In the genomic region with DNA sequence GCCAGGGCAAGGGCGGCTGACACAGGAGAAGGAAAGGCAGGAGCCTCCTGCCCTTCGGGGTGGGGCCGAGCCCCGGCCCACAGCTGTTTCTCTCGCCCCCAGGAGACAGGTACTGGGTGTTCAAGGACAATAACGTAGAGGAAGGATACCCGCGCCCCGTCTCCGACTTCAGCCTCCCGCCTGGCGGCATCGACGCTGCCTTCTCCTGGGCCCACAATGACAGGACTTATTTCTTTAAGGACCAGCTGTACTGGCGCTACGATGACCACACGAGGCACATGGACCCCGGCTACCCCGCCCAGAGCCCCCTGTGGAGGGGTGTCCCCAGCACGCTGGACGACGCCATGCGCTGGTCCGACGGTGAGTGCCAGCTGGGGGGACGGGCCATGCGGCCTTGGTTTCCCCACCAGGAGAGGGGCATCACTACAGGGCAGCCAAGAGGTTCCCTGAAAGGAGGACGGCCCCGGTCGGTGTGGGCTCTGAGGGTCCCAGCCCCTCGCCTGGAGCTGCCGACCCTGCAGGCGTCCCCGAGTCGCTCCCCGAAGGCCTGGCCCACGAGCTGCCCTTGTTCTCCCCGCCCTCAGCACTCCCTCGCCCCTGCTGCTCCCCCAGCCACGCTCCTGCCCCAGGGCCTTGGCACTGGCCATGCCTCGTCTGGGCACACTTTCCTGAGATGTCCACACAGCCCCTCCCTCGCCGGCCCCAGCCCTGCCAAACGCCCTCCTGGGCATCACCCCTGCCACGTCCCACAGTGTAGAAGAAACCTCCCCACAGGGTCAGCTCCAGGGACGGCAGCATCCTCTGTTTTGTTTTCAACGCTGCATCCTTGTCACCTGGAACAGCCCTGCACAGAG, we compare ENCODE assay signal across 38 cellular contexts. TPM values are rescaled to one million over a fixed set of nuclear protein-coding genes. Genes with fewer than 3 reads are reported as not detected.
"Had no signal": no experiment of that assay in that cellular context is flagged by ENCODE, and none has a peak within 500 bp of the region (broad histone marks: within the 10 kb centered on the region; RNA-seq: fewer than 3 reads in every experiment).

No MANE protein-coding gene starts in this region.

- H3K4me3 Mint-ChIP-seq: activated B cell treated with CpG ODN at 0.5 μM for 24 hours; activated CD4-positive, alpha-beta memory T cell treated with anti-CD3 and anti-CD28 coated beads for 36 hours; activated CD4-positive, alpha-beta T cell treated with anti-CD3 and anti-CD28 coated beads, Interleukin-2, amount 10 ng/mL, durations not matched to agents 24 days and 14 days; activated CD8-positive, alpha-beta T cell treated with anti-CD3 and anti-CD28 coated beads for 36 hours; activated naive CD4-positive, alpha-beta T cell treated with anti-CD3 and anti-CD28 coated beads, Interleukin-2, amount 10 ng/mL, durations not matched to agents 7 days and 5 days; activated naive CD4-positive, alpha-beta T cell treated with anti-CD3 and anti-CD28 coated beads, Interleukin-2, amount 50 U/mL, for 24 hours; activated naive CD8-positive, alpha-beta T cell; activated naive CD8-positive, alpha-beta T cell treated with anti-CD3 and anti-CD28 coated beads, Interleukin-2, amount 10 ng/mL, durations not matched to agents 7 days and 5 days; activated naive CD8-positive, alpha-beta T cell treated with anti-CD3 and anti-CD28 coated beads, Interleukin-2, amount 50 U/mL, for 24 hours; activated T-cell treated with anti-CD3 and anti-CD28 coated beads, Interleukin-2, amount 50 U/mL, for 4 hours; activated T-cell treated with anti-CD3 and anti-CD28 coated beads, Interleukin-2, amount 50 U/mL, for 72 hours; activated T-helper 1 cell treated with anti-CD3 and anti-CD28 coated beads, Interleukin-12 subunit alpha, Interleukin-12 subunit beta, Interleukin-2, Interleukin-4 antibody, amounts not matched to agents 30 ng/mL and 10 ng/mL and 1 ng/mL, durations not matched to agents 14 hours and 24 hours and 36 hours; activated T-helper 17 cell treated with anti-CD3 and anti-CD28 coated beads, Interleukin-2, amount 50 U/mL, for 72 hours; brain; central memory CD8-positive, alpha-beta T cell; T-helper 1 cell treated with Interleukin-12 subunit alpha and Interleukin-12 subunit beta and Interleukin-4 antibody, amounts not matched to agents 30 μg/mL and 1 μg/mL, for 36 hours; T-helper 2 cell treated with Interferon-gamma antibody and Interleukin-4, amounts not matched to agents 5 μg/mL and 100 μg/mL, for 36 hours had no signal

- H3K4me1 Mint-ChIP-seq: activated CD4-positive, alpha-beta T cell treated with anti-CD3 and anti-CD28 coated beads, Interleukin-2, amount 10 ng/mL, durations not matched to agents 24 days and 14 days; activated naive CD4-positive, alpha-beta T cell treated with anti-CD3 and anti-CD28 coated beads, Interleukin-2, amount 10 ng/mL, durations not matched to agents 7 days and 5 days; activated naive CD4-positive, alpha-beta T cell treated with anti-CD3 and anti-CD28 coated beads, Interleukin-2, amount 50 U/mL, for 24 hours; activated naive CD8-positive, alpha-beta T cell treated with anti-CD3 and anti-CD28 coated beads, Interleukin-2, amount 10 ng/mL, durations not matched to agents 7 days and 5 days; activated T-helper 17 cell treated with anti-CD3 and anti-CD28 coated beads, Interleukin-2, amount 50 U/mL, for 72 hours; brain; central memory CD8-positive, alpha-beta T cell had no signal

- H3K27ac ChIP-seq: ascending aorta, cardiac muscle cell, VCaP had no signal

- H3K36me3 ChIP-seq: ascending aorta, cardiac muscle cell had no signal

- DNase-seq: activated B cell treated with CpG ODN at 0.5 μM for 24 hours; activated CD4-positive, alpha-beta memory T cell treated with anti-CD3 and anti-CD28 coated beads for 36 hours; activated CD4-positive, alpha-beta T cell treated with anti-CD3 and anti-CD28 coated beads for 4 hours; activated CD4-positive, alpha-beta T cell treated with anti-CD3 and anti-CD28 coated beads, Interleukin-2, amount 10 ng/mL, durations not matched to agents 24 days and 14 days; activated CD4-positive, alpha-beta T cell treated with anti-CD3 and anti-CD28 coated beads, Interleukin-2, amount 50 U/mL, for 1 hour; activated CD4-positive, alpha-beta T cell treated with anti-CD3 and anti-CD28 coated beads, Interleukin-2, amount 50 U/mL, for 4 hours; activated CD4-positive, CD25-positive, alpha-beta regulatory T cell treated with anti-CD3 and anti-CD28 coated beads, Interleukin-2, amount 50 U/mL, for 72 hours; activated CD8-positive, alpha-beta memory T cell treated with anti-CD3 and anti-CD28 coated beads, Interleukin-2, amount 50 U/mL, for 4 hours; activated CD8-positive, alpha-beta T cell treated with anti-CD3 and anti-CD28 coated beads for 36 hours; activated gamma-delta T cell; activated naive CD4-positive, alpha-beta T cell treated with anti-CD3 and anti-CD28 coated beads, Interleukin-2, amount 10 ng/mL, durations not matched to agents 7 days and 5 days; activated naive CD4-positive, alpha-beta T cell treated with Interleukin-2 at 50 U/mL for 16 hours; activated naive CD8-positive, alpha-beta T cell treated with anti-CD3 and anti-CD28 coated beads, Interleukin-2, amount 10 ng/mL, durations not matched to agents 7 days and 5 days; activated naive CD8-positive, alpha-beta T cell treated with anti-CD3 and anti-CD28 coated beads, Interleukin-2, amount 50 U/mL, for 24 hours; activated T-cell treated with anti-CD3 and anti-CD28 coated beads for 4 hours; activated T-cell treated with anti-CD3 and anti-CD28 coated beads, Interleukin-2, amount 50 U/mL, for 1 hour; activated T-cell treated with anti-CD3 and anti-CD28 coated beads, Interleukin-2, amount 50 U/mL, for 4 hours; activated T-cell treated with anti-CD3 and anti-CD28 coated beads, Interleukin-2, amount 50 U/mL, for 72 hours; amygdala; anterior cingulate cortex; caudate nucleus; cerebellar nuclear complex; T-helper 1 cell; T-helper 2 cell; T-helper 9 cell had no signal

- H3K27me3 Mint-ChIP-seq: activated B cell treated with CpG ODN at 0.5 μM for 24 hours; activated CD4-positive, alpha-beta T cell treated with anti-CD3 and anti-CD28 coated beads, Interleukin-2, amount 10 ng/mL, durations not matched to agents 24 days and 14 days; activated CD8-positive, alpha-beta T cell treated with anti-CD3 and anti-CD28 coated beads for 36 hours; activated naive CD4-positive, alpha-beta T cell treated with anti-CD3 and anti-CD28 coated beads, Interleukin-2, amount 10 ng/mL, durations not matched to agents 7 days and 5 days; activated naive CD4-positive, alpha-beta T cell treated with anti-CD3 and anti-CD28 coated beads, Interleukin-2, amount 50 U/mL, for 24 hours; activated naive CD8-positive, alpha-beta T cell; activated naive CD8-positive, alpha-beta T cell treated with anti-CD3 and anti-CD28 coated beads, Interleukin-2, amount 10 ng/mL, durations not matched to agents 7 days and 5 days; activated naive CD8-positive, alpha-beta T cell treated with anti-CD3 and anti-CD28 coated beads, Interleukin-2, amount 50 U/mL, for 24 hours; activated T-helper 17 cell treated with anti-CD3 and anti-CD28 coated beads, Interleukin-2, amount 50 U/mL, for 72 hours; brain had no signal

- H3K27ac Mint-ChIP-seq: activated B cell treated with CpG ODN at 0.5 μM for 24 hours; activated CD4-positive, alpha-beta memory T cell treated with anti-CD3 and anti-CD28 coated beads for 36 hours; activated CD4-positive, alpha-beta T cell treated with anti-CD3 and anti-CD28 coated beads, Interleukin-2, amount 10 ng/mL, durations not matched to agents 24 days and 14 days; activated CD8-positive, alpha-beta T cell treated with anti-CD3 and anti-CD28 coated beads for 36 hours; activated naive CD4-positive, alpha-beta T cell treated with anti-CD3 and anti-CD28 coated beads, Interleukin-2, amount 10 ng/mL, durations not matched to agents 7 days and 5 days; activated naive CD4-positive, alpha-beta T cell treated with anti-CD3 and anti-CD28 coated beads, Interleukin-2, amount 50 U/mL, for 24 hours; activated naive CD8-positive, alpha-beta T cell; activated naive CD8-positive, alpha-beta T cell treated with anti-CD3 and anti-CD28 coated beads, Interleukin-2, amount 10 ng/mL, durations not matched to agents 7 days and 5 days; activated naive CD8-positive, alpha-beta T cell treated with anti-CD3 and anti-CD28 coated beads, Interleukin-2, amount 50 U/mL, for 24 hours; activated T-cell treated with anti-CD3 and anti-CD28 coated beads, Interleukin-2, amount 50 U/mL, for 72 hours; activated T-helper 1 cell treated with anti-CD3 and anti-CD28 coated beads, Interleukin-12 subunit alpha, Interleukin-12 subunit beta, Interleukin-2, Interleukin-4 antibody, amounts not matched to agents 30 ng/mL and 10 ng/mL and 1 ng/mL, durations not matched to agents 14 hours and 24 hours and 36 hours; activated T-helper 17 cell treated with anti-CD3 and anti-CD28 coated beads, Interleukin-2, amount 50 U/mL, for 72 hours; brain; T-helper 1 cell treated with Interleukin-12 subunit alpha and Interleukin-12 subunit beta and Interleukin-4 antibody, amounts not matched to agents 30 μg/mL and 1 μg/mL, for 36 hours; T-helper 2 cell treated with Interferon-gamma antibody and Interleukin-4, amounts not matched to agents 5 μg/mL and 100 μg/mL, for 36 hours had no signal

- H3K27me3 ChIP-seq: ascending aorta, cardiac muscle cell had no signal

- FAIRE-seq: bronchial epithelial cell, TTC549 had no signal

- H3K4me3 ChIP-seq: ascending aorta, cardiac muscle cell had no signal

- H3K9me3 Mint-ChIP-seq: activated B cell treated with CpG ODN at 0.5 μM for 24 hours; activated CD4-positive, alpha-beta memory T cell treated with anti-CD3 and anti-CD28 coated beads for 36 hours; activated CD4-positive, alpha-beta T cell treated with anti-CD3 and anti-CD28 coated beads, Interleukin-2, amount 10 ng/mL, durations not matched to agents 24 days and 14 days; activated CD8-positive, alpha-beta T cell treated with anti-CD3 and anti-CD28 coated beads for 36 hours; activated naive CD4-positive, alpha-beta T cell treated with anti-CD3 and anti-CD28 coated beads, Interleukin-2, amount 10 ng/mL, durations not matched to agents 7 days and 5 days; activated naive CD4-positive, alpha-beta T cell treated with anti-CD3 and anti-CD28 coated beads, Interleukin-2, amount 50 U/mL, for 24 hours; activated naive CD8-positive, alpha-beta T cell treated with anti-CD3 and anti-CD28 coated beads, Interleukin-2, amount 10 ng/mL, durations not matched to agents 7 days and 5 days; activated naive CD8-positive, alpha-beta T cell treated with anti-CD3 and anti-CD28 coated beads, Interleukin-2, amount 50 U/mL, for 24 hours; activated T-cell treated with anti-CD3 and anti-CD28 coated beads, Interleukin-2, amount 50 U/mL, for 4 hours; activated T-cell treated with anti-CD3 and anti-CD28 coated beads, Interleukin-2, amount 50 U/mL, for 72 hours; activated T-helper 1 cell treated with anti-CD3 and anti-CD28 coated beads, Interleukin-12 subunit alpha, Interleukin-12 subunit beta, Interleukin-2, Interleukin-4 antibody, amounts not matched to agents 30 ng/mL and 10 ng/mL and 1 ng/mL, durations not matched to agents 14 hours and 24 hours and 36 hours; activated T-helper 17 cell treated with anti-CD3 and anti-CD28 coated beads, Interleukin-2, amount 50 U/mL, for 72 hours; brain; central memory CD8-positive, alpha-beta T cell; T-helper 1 cell treated with Interleukin-12 subunit alpha and Interleukin-12 subunit beta and Interleukin-4 antibody, amounts not matched to agents 30 μg/mL and 1 μg/mL, for 36 hours; T-helper 2 cell treated with Interferon-gamma antibody and Interleukin-4, amounts not matched to agents 5 μg/mL and 100 μg/mL, for 36 hours had no signal

- H3K9me3 ChIP-seq: ascending aorta had no signal

- H3K4me1 ChIP-seq: ascending aorta had no signal

- ATAC-seq: activated CD8-positive, alpha-beta T cell treated with anti-CD3 and anti-CD28 coated beads for 36 hours; activated naive CD8-positive, alpha-beta T cell treated with anti-CD3 and anti-CD28 coated beads, Interleukin-2, amount 50 U/mL, for 24 hours; activated T-cell treated with anti-CD3 and anti-CD28 coated beads, Interleukin-2, amount 50 U/mL, for 4 hours; activated T-cell treated with anti-CD3 and anti-CD28 coated beads, Interleukin-2, amount 50 U/mL, for 72 hours; activated T-helper 17 cell treated with anti-CD3 and anti-CD28 coated beads, Interleukin-2, amount 50 U/mL, for 72 hours had no signal

- H3K36me3 Mint-ChIP-seq: activated CD4-positive, alpha-beta memory T cell treated with anti-CD3 and anti-CD28 coated beads for 36 hours; activated naive CD4-positive, alpha-beta T cell treated with anti-CD3 and anti-CD28 coated beads, Interleukin-2, amount 10 ng/mL, durations not matched to agents 7 days and 5 days; activated naive CD4-positive, alpha-beta T cell treated with anti-CD3 and anti-CD28 coated beads, Interleukin-2, amount 50 U/mL, for 24 hours; activated naive CD8-positive, alpha-beta T cell; activated naive CD8-positive, alpha-beta T cell treated with anti-CD3 and anti-CD28 coated beads, Interleukin-2, amount 10 ng/mL, durations not matched to agents 7 days and 5 days had no signal

RNA-seq across cellular contexts. Expression of a gene that starts 21.7 kb away (rescaled TPM):
- total RNA-seq: activated T-cell treated with anti-CD3 and anti-CD28 coated beads, Interleukin-2, amount 50 U/mL, for 72 hours; cardiac muscle cell had no signal
